In the genomic region with DNA sequence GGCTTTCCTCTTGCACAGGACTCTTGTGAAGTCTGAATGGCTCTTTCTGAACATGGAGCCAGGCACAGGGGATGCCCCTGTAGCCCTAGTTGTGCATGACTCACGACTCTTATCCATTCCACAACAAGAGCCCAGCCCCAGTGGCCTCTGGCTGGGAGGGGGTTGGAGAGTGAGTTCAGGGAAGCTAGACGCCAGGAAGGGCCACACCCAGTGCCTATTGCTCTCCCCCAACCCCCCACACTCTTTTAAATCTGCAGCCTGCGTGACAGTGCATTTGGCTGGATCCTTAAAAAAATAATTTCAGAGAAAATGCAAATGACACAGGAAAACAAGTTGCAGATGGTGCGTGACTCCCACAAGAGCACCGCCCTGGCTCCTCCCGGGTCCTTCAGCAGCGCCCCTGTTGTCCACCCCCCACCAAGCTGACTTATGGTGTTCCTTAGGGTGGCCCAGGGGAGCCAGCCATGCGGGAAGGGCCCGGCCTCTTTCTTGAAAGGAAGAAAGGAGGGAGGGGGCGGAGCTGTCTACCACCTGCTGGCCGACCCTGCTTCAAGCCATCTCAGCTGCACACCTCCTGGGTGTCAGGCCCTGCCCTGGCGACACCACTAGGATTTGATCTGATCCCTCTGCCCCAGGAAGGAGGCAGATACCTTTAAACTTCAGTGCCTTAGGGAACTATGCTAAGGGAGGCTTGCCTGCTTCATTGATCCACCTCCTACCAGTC, we compare ENCODE assay signal across 8 cellular contexts.
DNase-seq lines count a peak whose midpoint lies in the region; ATAC-seq and TF ChIP-seq lines count a peak whose summit lies in the region.

No MANE protein-coding gene starts in this region.

- H3K79me2 ChIP-seq in GM23248 (ENCODE audit: insufficient read depth) = no peaks in the 10 kb centered on the region

- in situ Hi-C loops in GM23248 (cut with MboI) = no loop called here

- H3K27me3 ChIP-seq in GM23248 (replicated peaks; ENCODE audit: insufficient read depth) (no peaks in the 10 kb centered on the region), left ventricle myocardium inferior (ENCODE audit: low read depth) (no peaks in the 10 kb centered on the region)

- H3F3A ChIP-seq in GM23248 (ENCODE audit: insufficient read depth) = 0 out of 2 replicates have a peak, but pooled peaks cover 16% of the 10 kb centered on the region

- H3K9me3 ChIP-seq in GM23248 (ENCODE audit: low read depth) (no peaks in the 10 kb centered on the region), left ventricle myocardium inferior (replicated peaks) (no peaks in the 10 kb centered on the region)

- peak overlapping the region; percentile 68 for H2AFZ ChIP-seq in GM23248

- H3K4me3 ChIP-seq in GM23248 (peak overlapping the region; percentile 3; the same call in 1 of the 2 replicates), left ventricle myocardium inferior (peak overlapping the region; percentile 30), skin epidermis (no peak overlapping the region)

- H3K27ac ChIP-seq in GM23248 (peak overlapping the region; percentile 87), left ventricle myocardium inferior (replicated peaks) (peak overlapping the region; percentile 94), skin epidermis (peak overlapping the region in 19 of 21 experiments; percentile 6 to 84 (median 63))

- peak overlapping the region; percentile 67 for H3K9ac ChIP-seq in GM23248

- H3K9me2 ChIP-seq in GM23248 (ENCODE audit: insufficient read depth) = no peaks in the 10 kb centered on the region

- 5 to 9% methylated on average over 12 of the region's 12 CpGs for WGBS in GM23248 (ENCODE audit: low coverage in 1 of 2, low lambda C conversion rate in 2 of 2, missing lambda C conversion rate in 2 of 2), 2 experiments

- intact Hi-C loops in left ventricle myocardium inferior (cut with micrococcal nuclease) = no loop called here

- H3K4me1 ChIP-seq in GM23248 (ENCODE audit: insufficient read depth) (peaks cover 31% of the 10 kb centered on the region), left ventricle myocardium inferior (peaks cover 32% of the 10 kb centered on the region)

- H3K36me3 ChIP-seq in GM23248 (ENCODE audit: low read depth) = no peaks in the 10 kb centered on the region
- H3K36me3 ChIP-seq in left ventricle myocardium inferior = no peaks in the 10 kb centered on the region

- peak; percentile 18 for TF ChIP-seq CTCF in left ventricle myocardium inferior (IDR thresholded peaks at IDR 0.05; ENCODE audit: borderline replicate concordance)

- H4K20me1 ChIP-seq in GM23248 (ENCODE audit: insufficient read depth) = no peaks in the 10 kb centered on the region

- ATAC-seq in HG03442 (IDR thresholded peaks at IDR 0.05; ENCODE audit: unreplicated experiment) (no peak), HG03354 (IDR thresholded peaks at IDR 0.05; ENCODE audit: poor library complexity, severe bottlenecking, unreplicated experiment) (no peak)

- H3K4me2 ChIP-seq in GM23248 (ENCODE audit: unreplicated experiment) = peak overlapping the region; percentile 62

- DNase-seq in GM23248 (peak; percentile 95), UCSD-AML1 (lab: John Stamatoyannopoulos, UW; ENCODE audit: unreplicated experiment) (peak; percentile 50), left ventricle myocardium inferior (peak; percentile 72), NCI-H2227 treated with DMSO at 0.1 percent for 48 hours (lab: John Stamatoyannopoulos, UW) (no peak)
- no peak for DNase-seq in activated CD4-positive, alpha-beta T cell treated with anti-CD3 and anti-CD28 coated beads for 4 hours

Comparison
In these comparisons a context has a peak if more than half of its experiments do, and no peak if none do; other contexts are left out.
1. DNase-seq: peak in GM23248 (single experiment), UCSD-AML1 (single experiment) and left ventricle myocardium inferior (single experiment); none in activated CD4-positive, alpha-beta T cell treated with anti-CD3 and anti-CD28 coated beads for 4 hours (0 of 2) and NCI-H2227 treated with DMSO at 0.1 percent for 48 hours (single experiment).
2. H3K4me3 ChIP-seq: peak in GM23248 (single experiment) and left ventricle myocardium inferior (single experiment); none in skin epidermis (0 of 7).
3. Peak in every context shown above with its lines, with median percentiles within 50 percentile points of each other: H3K27ac ChIP-seq.